ENCODE assay signal across 8 cellular contexts in the genomic region with DNA sequence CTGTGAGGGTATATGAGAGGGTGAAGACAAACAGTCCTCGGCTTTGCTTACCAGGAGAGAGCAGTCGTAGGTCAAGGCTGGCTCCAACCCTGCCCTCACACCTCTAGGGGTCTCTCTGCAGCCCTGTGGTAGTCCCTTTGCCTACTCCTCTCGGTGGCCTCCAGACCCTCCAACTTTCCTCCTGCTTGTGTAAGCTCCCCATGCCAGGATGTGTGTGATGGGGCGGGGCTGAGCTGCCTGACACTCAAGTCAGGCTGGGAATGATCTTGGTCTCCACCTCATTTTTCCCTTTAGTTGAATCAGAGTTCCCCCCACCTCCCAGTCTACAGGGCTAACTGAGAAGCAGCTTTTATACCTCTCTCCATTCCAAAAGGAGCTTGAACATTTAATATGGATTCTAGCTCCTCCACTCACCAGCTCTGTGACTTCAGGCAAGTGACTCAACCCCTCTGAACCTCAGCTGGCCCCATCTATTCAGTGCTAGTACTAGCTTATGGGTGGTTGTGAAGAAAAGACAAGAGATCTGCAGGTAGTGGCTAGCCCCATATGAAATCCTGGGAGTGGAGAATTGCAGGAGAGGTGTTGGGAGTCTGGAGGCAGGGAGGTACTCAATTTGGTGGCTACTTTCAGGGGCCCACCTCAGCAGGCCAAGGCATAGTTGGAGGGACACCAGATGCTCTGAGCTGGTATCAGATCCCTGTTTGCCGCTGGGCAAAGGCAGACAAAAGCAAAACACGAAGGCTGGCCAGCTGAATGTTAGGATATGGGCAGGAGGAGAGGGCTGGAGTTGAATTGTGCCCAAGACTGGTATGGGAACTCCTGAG. TPM values are rescaled to one million over a fixed set of nuclear protein-coding genes. Genes with fewer than 3 reads are reported as not detected.
DNase-seq lines count a peak whose midpoint lies in the region; ATAC-seq and TF ChIP-seq lines count a peak whose summit lies in the region.

No MANE protein-coding gene starts in this region.

- no peak overlapping the region for H3K4ac ChIP-seq in mesendoderm (ENCODE audit: low read depth, low read length)

- H2BK15ac ChIP-seq in mesendoderm (replicated peaks; ENCODE audit: low read depth) = no peak overlapping the region

- no peak overlapping the region for H2AK5ac ChIP-seq in mesendoderm (ENCODE audit: low read length)

- DNase-seq in NCI-H69 (lab: John Stamatoyannopoulos, UW) (peak; percentile 68), breast epithelium (ENCODE audit: low spot score in 2 of 2) (no peak), mesendoderm (peak; percentile 75), NCI-H345 (lab: John Stamatoyannopoulos, UW) (no peak), activated gamma-delta T cell treated with Interleukin-2 at 50 U/mL for 16 hours (no peak), putamen (ENCODE audit: low spot score) (no peak)

- TF ChIP-seq POLR2A in breast epithelium (IDR thresholded peaks at IDR 0.05) = no peak

- H3K56ac ChIP-seq in mesendoderm (ENCODE audit: low read length) = peak overlapping the region; percentile 76

- H3K9me3 ChIP-seq in BLaER1 (no peaks in the 10 kb centered on the region), breast epithelium (no peaks in the 10 kb centered on the region)

- H4K20me1 ChIP-seq in BLaER1 = peaks cover 45% of the 10 kb centered on the region

- no peak overlapping the region for H4K5ac ChIP-seq in mesendoderm (ENCODE audit: low read length)

- H3K27me3 ChIP-seq in BLaER1 = no peaks in the 10 kb centered on the region
- H3K27me3 ChIP-seq in breast epithelium = no peaks in the 10 kb centered on the region
- no peaks in the 10 kb centered on the region for H3K27me3 ChIP-seq in mesendoderm (ENCODE audit: insufficient read depth, low read length, poor library complexity)

- ATAC-seq in GM19043 (IDR thresholded peaks at IDR 0.05; ENCODE audit: low read depth, unreplicated experiment) = peak; percentile 9

- H3K4me1 ChIP-seq in BLaER1 = peaks cover 66% of the 10 kb centered on the region
- H3K4me1 ChIP-seq in breast epithelium = peaks cover 14 to 54% of the 10 kb centered on the region in 2 donors
- peaks cover 15% of the 10 kb centered on the region for H3K4me1 ChIP-seq in mesendoderm (ENCODE audit: control insufficient read depth, low read depth, low read length)

- peaks cover 3% of the 10 kb centered on the region for H3K79me1 ChIP-seq in mesendoderm (ENCODE audit: low read length)

- peak overlapping the region; percentile 33 for H3K27ac ChIP-seq in BLaER1
- H3K27ac ChIP-seq in breast epithelium = peak overlapping the region; percentile 98 to 99
- H3K27ac ChIP-seq in mesendoderm (ENCODE audit: low read depth, low read length) = no peak overlapping the region

- no CpG with 5 or more reads among the region's 6 CpGs for WGBS in mesendoderm (ENCODE audit: extremely low coverage, insufficient coverage, low lambda C conversion rate)

- H3K4me3 ChIP-seq in BLaER1 (peak overlapping the region; percentile 73), breast epithelium (peak overlapping the region; percentile 68 to 81 (median 75)), mesendoderm (ENCODE audit: low read length) (peak overlapping the region; percentile 2)

- intact Hi-C loops in breast epithelium (cut with DNase I; ENCODE audit: low total_unique reads) = no loop called here

- H3K18ac ChIP-seq in mesendoderm (ENCODE audit: low read length) = no peak overlapping the region

- no peak for TF ChIP-seq CTCF in breast epithelium (IDR thresholded peaks at IDR 0.05)

- no peak overlapping the region for H4K8ac ChIP-seq in mesendoderm (ENCODE audit: low read depth, low read length)

- H2BK120ac ChIP-seq in mesendoderm (ENCODE audit: low read depth, low read length) = no peak overlapping the region

- H3K9ac ChIP-seq in BLaER1 (peak overlapping the region; percentile 78), mesendoderm (ENCODE audit: low read length) (peak overlapping the region; percentile 64)

- H3K4me2 ChIP-seq in BLaER1 (peak overlapping the region; percentile 81), mesendoderm (ENCODE audit: low read length) (peak overlapping the region; percentile 38)

- no peak overlapping the region for H2BK5ac ChIP-seq in mesendoderm (ENCODE audit: low read length)

- H3K23ac ChIP-seq in mesendoderm (ENCODE audit: low read length) = peak overlapping the region; percentile 18

- peaks cover 10% of the 10 kb centered on the region for H3K79me2 ChIP-seq in mesendoderm (ENCODE audit: control insufficient read depth, insufficient read depth, low read length)

- H3K36me3 ChIP-seq in BLaER1 (peaks cover 22% of the 10 kb centered on the region), breast epithelium (no peaks in the 10 kb centered on the region), mesendoderm (ENCODE audit: control insufficient read depth, insufficient read depth, low read length) (no peaks in the 10 kb centered on the region)

RNA-seq across cellular contexts. Expression of gene SLC29A1, which starts 1.0 kb away (rescaled TPM):
- total RNA-seq in breast epithelium = 100 to 1,000 TPM; 106 to 140 (median 110) TPM
- 76.7 TPM for polyA plus RNA-seq in mesendoderm (2013, experiment 1 of 2)
- polyA plus RNA-seq in mesendoderm (2013, experiment 2 of 2) = 79.0 TPM

RNA-seq across cellular contexts. Expression of gene MYMX, which starts 7.6 kb away (rescaled TPM):
- 1 to 10 TPM in 2 of 3 donors, under 1 TPM in 1; 0.88 to 3.4 (median 2.9) TPM for total RNA-seq in breast epithelium
- 0.97 TPM for polyA plus RNA-seq in mesendoderm (2013, experiment 1 of 2)
- 0.98 TPM for polyA plus RNA-seq in mesendoderm (2013, experiment 2 of 2)

RNA-seq across cellular contexts. Expression of gene HSP90AB1, which starts 22.5 kb away (rescaled TPM):
- 100 to 1,000 TPM; 643 to 810 (median 662) TPM for total RNA-seq in breast epithelium
- polyA plus RNA-seq in mesendoderm (2013, experiment 1 of 2) = 2,015 TPM
- polyA plus RNA-seq in mesendoderm (2013, experiment 2 of 2) = 2,012 TPM

RNA-seq across cellular contexts. Expression of gene SLC35B2, which starts 33.0 kb away (rescaled TPM):
- 10 to 100 TPM; 32.8 to 50.5 (median 38.1) TPM for total RNA-seq in breast epithelium
- polyA plus RNA-seq in mesendoderm (2013, experiment 1 of 2) = 18.8 TPM
- 16.7 TPM for polyA plus RNA-seq in mesendoderm (2013, experiment 2 of 2)

RNA-seq across cellular contexts. Expression of gene NFKBIE, which starts 41.0 kb away (rescaled TPM):
- total RNA-seq in breast epithelium = 10 to 100 TPM in 2 of 3 donors, 1 to 10 TPM in 1; 4.0 to 25.9 (median 14.4) TPM
- polyA plus RNA-seq in mesendoderm (2013, experiment 1 of 2) = 4.8 TPM
- polyA plus RNA-seq in mesendoderm (2013, experiment 2 of 2) = 5.4 TPM

Comparison
In these comparisons a context has a peak if more than half of its experiments do, and no peak if none do; other contexts are left out.
1. H3K4me3 ChIP-seq: peak in every context shown above with its lines; median percentile 75 in breast epithelium; 73 in BLaER1; 2 in mesendoderm.
2. DNase-seq: peak in NCI-H69 (single experiment) and mesendoderm (single experiment); none in breast epithelium (0 of 2), NCI-H345 (single experiment), activated gamma-delta T cell treated with Interleukin-2 at 50 U/mL for 16 hours (single experiment) and putamen (single experiment).